1 cellular context compared by ENCODE assay signal in the genomic region with DNA sequence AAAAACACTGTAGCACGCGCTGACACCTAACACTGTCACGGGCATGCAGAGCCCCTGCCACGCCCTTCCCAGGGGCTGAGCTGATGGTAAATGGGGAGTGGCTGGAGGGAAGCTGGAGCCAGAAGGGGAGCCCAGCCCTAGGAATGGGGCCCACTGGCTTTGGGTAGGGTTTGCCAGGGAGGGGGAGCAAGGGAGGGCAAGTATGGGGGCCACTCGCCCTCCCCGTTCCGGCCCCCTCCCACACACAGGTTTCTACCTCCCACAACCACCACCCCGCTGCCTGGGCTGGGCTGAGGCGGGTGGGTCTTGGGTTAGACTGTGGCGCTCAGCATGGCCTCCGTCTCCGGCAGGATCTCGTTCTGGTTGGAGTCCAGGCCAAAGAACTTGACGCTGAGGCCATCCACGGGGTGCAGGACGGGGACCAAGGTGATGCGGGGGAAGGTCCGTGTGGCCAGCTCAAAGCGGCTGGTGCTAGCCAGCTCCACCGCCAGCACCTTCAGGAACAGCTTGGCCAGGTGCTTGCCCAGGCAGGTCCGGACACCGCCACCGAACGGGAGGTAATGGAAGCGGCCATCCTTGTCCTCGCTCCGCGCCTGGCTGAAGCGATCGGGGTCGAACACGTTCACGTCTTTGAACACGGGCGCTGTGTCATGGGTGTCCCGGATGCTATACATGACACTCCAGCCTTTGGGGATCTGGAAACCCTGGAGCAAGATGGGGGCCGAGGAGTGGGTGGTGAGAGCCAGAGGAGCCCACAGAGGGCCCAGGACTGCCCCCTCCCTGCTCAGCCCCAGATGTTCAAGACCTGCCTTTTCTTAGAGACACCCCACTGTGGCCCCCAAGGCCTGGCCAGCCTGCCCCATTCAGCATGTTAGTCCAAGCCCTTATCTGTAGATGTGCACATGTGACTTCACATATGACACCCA.
TF ChIP-seq lines count a peak whose summit lies in the region.

No MANE protein-coding gene starts in this region.

TF ChIP-seq in SK-N-SH, 30 proteins besides CTCF, POLR2A, EP300 and RAD21:
- TF ChIP-seq GABPA (IDR thresholded peaks at IDR 0.05; ENCODE audit: low read depth) (no peak), MXI1 (IDR thresholded peaks at IDR 0.05; ENCODE audit: low read depth, low read length) (no peak), FOXM1 (IDR thresholded peaks at IDR 0.05; ENCODE audit: low read depth) (no peak), FOSL2 (IDR thresholded peaks at IDR 0.05; ENCODE audit: borderline replicate concordance, low read depth) (no peak), RXRA (IDR thresholded peaks at IDR 0.05; ENCODE audit: borderline replicate concordance, low read depth) (no peak), JUND (IDR thresholded peaks at IDR 0.05) (no peak), TCF12 (IDR thresholded peaks at IDR 0.05) (no peak), SMC3 (IDR thresholded peaks at IDR 0.05; ENCODE audit: low read depth, low read length) (no peak), RFX5 (IDR thresholded peaks at IDR 0.05; ENCODE audit: low read length) (no peak), TEAD4 (IDR thresholded peaks at IDR 0.05; ENCODE audit: borderline replicate concordance, insufficient read depth) (no peak)
- TF ChIP-seq, protein P1, sequence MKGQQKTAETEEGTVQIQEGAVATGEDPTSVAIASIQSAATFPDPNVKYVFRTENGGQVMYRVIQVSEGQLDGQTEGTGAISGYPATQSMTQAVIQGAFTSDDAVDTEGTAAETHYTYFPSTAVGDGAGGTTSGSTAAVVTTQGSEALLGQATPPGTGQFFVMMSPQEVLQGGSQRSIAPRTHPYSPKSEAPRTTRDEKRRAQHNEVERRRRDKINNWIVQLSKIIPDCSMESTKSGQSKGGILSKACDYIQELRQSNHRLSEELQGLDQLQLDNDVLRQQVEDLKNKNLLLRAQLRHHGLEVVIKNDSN (IDR thresholded peaks at IDR 0.05; ENCODE audit: borderline replicate concordance, low read depth), result no peak
- TF ChIP-seq, protein P2, sequence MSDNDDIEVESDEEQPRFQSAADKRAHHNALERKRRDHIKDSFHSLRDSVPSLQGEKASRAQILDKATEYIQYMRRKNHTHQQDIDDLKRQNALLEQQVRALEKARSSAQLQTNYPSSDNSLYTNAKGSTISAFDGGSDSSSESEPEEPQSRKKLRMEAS (IDR thresholded peaks at IDR 0.05; ENCODE audit: low read depth), result no peak
- TF ChIP-seq, protein P3, sequence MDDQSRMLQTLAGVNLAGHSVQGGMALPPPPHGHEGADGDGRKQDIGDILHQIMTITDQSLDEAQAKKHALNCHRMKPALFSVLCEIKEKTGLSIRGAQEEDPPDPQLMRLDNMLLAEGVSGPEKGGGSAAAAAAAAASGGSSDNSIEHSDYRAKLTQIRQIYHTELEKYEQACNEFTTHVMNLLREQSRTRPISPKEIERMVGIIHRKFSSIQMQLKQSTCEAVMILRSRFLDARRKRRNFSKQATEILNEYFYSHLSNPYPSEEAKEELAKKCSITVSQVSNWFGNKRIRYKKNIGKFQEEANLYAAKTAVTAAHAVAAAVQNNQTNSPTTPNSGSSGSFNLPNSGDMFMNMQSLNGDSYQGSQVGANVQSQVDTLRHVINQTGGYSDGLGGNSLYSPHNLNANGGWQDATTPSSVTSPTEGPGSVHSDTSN (IDR thresholded peaks at IDR 0.05), result no peak
- TF ChIP-seq, protein P4, sequence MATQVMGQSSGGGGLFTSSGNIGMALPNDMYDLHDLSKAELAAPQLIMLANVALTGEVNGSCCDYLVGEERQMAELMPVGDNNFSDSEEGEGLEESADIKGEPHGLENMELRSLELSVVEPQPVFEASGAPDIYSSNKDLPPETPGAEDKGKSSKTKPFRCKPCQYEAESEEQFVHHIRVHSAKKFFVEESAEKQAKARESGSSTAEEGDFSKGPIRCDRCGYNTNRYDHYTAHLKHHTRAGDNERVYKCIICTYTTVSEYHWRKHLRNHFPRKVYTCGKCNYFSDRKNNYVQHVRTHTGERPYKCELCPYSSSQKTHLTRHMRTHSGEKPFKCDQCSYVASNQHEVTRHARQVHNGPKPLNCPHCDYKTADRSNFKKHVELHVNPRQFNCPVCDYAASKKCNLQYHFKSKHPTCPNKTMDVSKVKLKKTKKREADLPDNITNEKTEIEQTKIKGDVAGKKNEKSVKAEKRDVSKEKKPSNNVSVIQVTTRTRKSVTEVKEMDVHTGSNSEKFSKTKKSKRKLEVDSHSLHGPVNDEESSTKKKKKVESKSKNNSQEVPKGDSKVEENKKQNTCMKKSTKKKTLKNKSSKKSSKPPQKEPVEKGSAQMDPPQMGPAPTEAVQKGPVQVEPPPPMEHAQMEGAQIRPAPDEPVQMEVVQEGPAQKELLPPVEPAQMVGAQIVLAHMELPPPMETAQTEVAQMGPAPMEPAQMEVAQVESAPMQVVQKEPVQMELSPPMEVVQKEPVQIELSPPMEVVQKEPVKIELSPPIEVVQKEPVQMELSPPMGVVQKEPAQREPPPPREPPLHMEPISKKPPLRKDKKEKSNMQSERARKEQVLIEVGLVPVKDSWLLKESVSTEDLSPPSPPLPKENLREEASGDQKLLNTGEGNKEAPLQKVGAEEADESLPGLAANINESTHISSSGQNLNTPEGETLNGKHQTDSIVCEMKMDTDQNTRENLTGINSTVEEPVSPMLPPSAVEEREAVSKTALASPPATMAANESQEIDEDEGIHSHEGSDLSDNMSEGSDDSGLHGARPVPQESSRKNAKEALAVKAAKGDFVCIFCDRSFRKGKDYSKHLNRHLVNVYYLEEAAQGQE (IDR thresholded peaks at IDR 0.05; ENCODE audit: low read depth, low read length), result no peak
TF ChIP-seq in SK-N-SH: peak in this region for 0.
